Comparison of ENCODE assay signal across 22 cellular contexts in the genomic region with DNA sequence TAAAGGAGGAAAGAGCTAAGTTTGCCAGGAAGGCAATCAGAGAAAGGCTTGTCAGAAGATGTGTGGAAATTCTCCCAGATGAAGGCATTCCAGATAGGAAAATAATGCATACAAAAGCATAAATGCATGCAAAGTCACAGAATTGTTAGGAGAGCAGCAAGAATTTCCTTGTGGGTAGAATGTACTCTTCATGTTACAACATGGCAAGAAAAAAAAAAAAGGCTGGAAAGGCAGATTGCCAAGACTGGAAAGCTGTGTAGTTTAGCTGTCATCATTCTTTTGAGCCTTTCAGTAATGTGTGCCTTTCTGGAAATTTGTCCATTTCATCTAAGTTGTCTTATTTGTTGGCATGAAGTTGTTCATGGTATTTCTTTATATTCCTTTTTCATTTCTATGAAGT.
DNase-seq lines count a peak whose midpoint lies in the region; ATAC-seq, FAIRE-seq and TF ChIP-seq lines count a peak whose summit lies in the region.
"Had no signal": no experiment of that assay in that cellular context is flagged by ENCODE, and none has a peak within 500 bp of the region (broad histone marks: within the 10 kb centered on the region; RNA-seq: fewer than 3 reads in every experiment).

No MANE protein-coding gene starts in this region.

- no peak overlapping the region for H3K4me2 ChIP-seq in PC-9
- H3K4me2 ChIP-seq: A549, GM23338 had no signal

- H2AFZ ChIP-seq in PC-9: no peak overlapping the region
- H2AFZ ChIP-seq: GM23338 had no signal

- H3K27ac ChIP-seq in PC-9: no peak overlapping the region
- H3K27ac ChIP-seq: 22Rv1, A549, C4-2B, HL-60 had no signal

- no peaks in the 10 kb centered on the region for H3K79me2 ChIP-seq in PC-9 (ENCODE audit: low read depth)

- no peak for TF ChIP-seq CTCF in bronchial epithelial cell (IDR thresholded peaks at IDR 0.05; ENCODE audit: insufficient read depth, low read length, severe bottlenecking)
- no peak for TF ChIP-seq CTCF in fibroblast of pulmonary artery (IDR thresholded peaks at IDR 0.05; ENCODE audit: low read length, missing control alignments)
- no peak for TF ChIP-seq CTCF in PC-9 (conservative IDR thresholded peaks at IDR 0.05)

- intact Hi-C loops in PC-9 (cut with micrococcal nuclease; ENCODE audit: unreplicated experiment): no loop called here

- no peaks in the 10 kb centered on the region for H3F3A ChIP-seq in PC-9 (ENCODE audit: insufficient read depth, low read depth)

- CTCF ChIA-PET in PC-9 (lab: Charles Lee): no interaction called here

- H3K4me3 ChIP-seq in bronchial epithelial cell (ENCODE audit: low read depth, low read length): no peak overlapping the region
- no peak overlapping the region for H3K4me3 ChIP-seq in fibroblast of pulmonary artery (replicated peaks; ENCODE audit: low read depth, low read length)
- H3K4me3 ChIP-seq in PC-9: no peak overlapping the region
- H3K4me3 ChIP-seq: A549, GM23338 had no signal

- H3K27me3 ChIP-seq in bronchial epithelial cell (ENCODE audit: control insufficient read depth, insufficient read depth, low read length): no peaks in the 10 kb centered on the region
- H3K27me3 ChIP-seq in PC-9 (ENCODE audit: insufficient read depth, low read depth): no peaks in the 10 kb centered on the region

- no peak for ATAC-seq in GM18498 (IDR thresholded peaks at IDR 0.05; ENCODE audit: unreplicated experiment)
- ATAC-seq: A549, GM23338 had no signal

- no peaks in the 10 kb centered on the region for H3K9me2 ChIP-seq in PC-9 (ENCODE audit: insufficient read depth)

- H3K9me3 ChIP-seq in PC-9 (ENCODE audit: insufficient read depth, low read depth): no peaks in the 10 kb centered on the region

- FAIRE-seq in bronchial epithelial cell (lab: Jason Lieb, UNC): no peak
- FAIRE-seq: A549, G401.6, GM12891, GM18507, H54 had no signal

- H3K36me3 ChIP-seq in bronchial epithelial cell (ENCODE audit: control insufficient read depth, insufficient read depth, low read length) (no peaks in the 10 kb centered on the region), PC-9 (ENCODE audit: low read depth) (no peaks in the 10 kb centered on the region)

- no peaks in the 10 kb centered on the region for H3K4me1 ChIP-seq in PC-9 (replicated peaks; ENCODE audit: insufficient read depth)
- H3K4me1 ChIP-seq: A549 had no signal

- POLR2A ChIA-PET in PC-9 (lab: Charles Lee; ENCODE audit: unreplicated experiment): no interaction called here

- H4K20me1 ChIP-seq in PC-9 (ENCODE audit: insufficient read depth): no peaks in the 10 kb centered on the region

- BruUV-seq in PC-9 (replicated peaks; lab: Mats Ljungman, UMichigan): no TSS peak

- DNase-seq in DMS 273 (lab: John Stamatoyannopoulos, UW; ENCODE audit: unreplicated experiment) (peak; percentile 4), DMS 273 treated with DMSO at 0.1 percent for 48 hours (lab: John Stamatoyannopoulos, UW) (no peak), bronchial epithelial cell (ENCODE audit: low read depth) (peak; percentile 68), fibroblast of pulmonary artery (ENCODE audit: low read depth) (peak; percentile 5), glomerular visceral epithelial cell (ENCODE audit: extremely low spot score) (no peak), PC-9 (no peak)
- DNase-seq: AML-193; CD4-positive, alpha-beta memory T cell; DMS53; DND-41; EL; HCEC 1CT had no signal

Comparison
In these comparisons a context has a peak if more than half of its experiments do, and no peak if none do; other contexts are left out.
1. DNase-seq: peak in DMS 273 (single experiment), bronchial epithelial cell (single experiment) and fibroblast of pulmonary artery (single experiment); none in DMS 273 treated with DMSO at 0.1 percent for 48 hours (single experiment), glomerular visceral epithelial cell (single experiment) and PC-9 (0 of 2).